9 cellular contexts compared by ENCODE assay signal in genomic region chrX:123450217-123450616, GRCh38.
DNase-seq lines count a peak whose midpoint lies in the region; ATAC-seq, FAIRE-seq and TF ChIP-seq lines count a peak whose summit lies in the region.
"Had no signal": no experiment of that assay in that cellular context is flagged by ENCODE, and none has a peak within 500 bp of the region (broad histone marks: within the 10 kb centered on the region; RNA-seq: fewer than 3 reads in every experiment).

No MANE protein-coding gene starts in this region.

- H3K79me2 ChIP-seq in keratinocyte (ENCODE audit: control insufficient read depth, insufficient read depth, low read length) = no peaks in the 10 kb centered on the region

- no peaks in the 10 kb centered on the region for H3K9me3 ChIP-seq in RWPE2 (ENCODE audit: severe bottlenecking)
- H3K9me3 ChIP-seq in keratinocyte (ENCODE audit: control insufficient read depth, low read depth, low read length) = no peaks in the 10 kb centered on the region

- H3K27me3 ChIP-seq in BJ (ENCODE audit: control insufficient read depth, insufficient read depth, low read length) (no peaks in the 10 kb centered on the region), RWPE2 (ENCODE audit: insufficient read depth, poor library complexity, severe bottlenecking) (no peaks in the 10 kb centered on the region), keratinocyte (ENCODE audit: control insufficient read depth, extremely low read depth, insufficient read depth, low read length) (no peaks in the 10 kb centered on the region)

- H3K36me3 ChIP-seq in BJ (ENCODE audit: control insufficient read depth, insufficient read depth, low read length) (no peaks in the 10 kb centered on the region), RWPE2 (ENCODE audit: low read depth) (no peaks in the 10 kb centered on the region), keratinocyte (ENCODE audit: control insufficient read depth in 2 of 2, extremely low read depth in 1 of 2, insufficient read depth in 2 of 2, low read length in 2 of 2) (no peaks in the 10 kb centered on the region)

- no peak overlapping the region for H2AFZ ChIP-seq in keratinocyte (ENCODE audit: control insufficient read depth, low read length)

- no peak for TF ChIP-seq POLR2A in GM12892 (IDR thresholded peaks at IDR 0.05; ENCODE audit: low read depth, low read length)

- H3K4me1 ChIP-seq in RWPE2 (ENCODE audit: insufficient read depth, poor library complexity, severe bottlenecking) = no peaks in the 10 kb centered on the region
- no peaks in the 10 kb centered on the region for H3K4me1 ChIP-seq in keratinocyte (ENCODE audit: control insufficient read depth, extremely low read depth, insufficient read depth, low read length)

- peak; percentile 38 for TF ChIP-seq CTCF in BJ (IDR thresholded peaks at IDR 0.05; ENCODE audit: insufficient read depth, low read depth, low read length)
- peak; percentile 34 for TF ChIP-seq CTCF in RWPE2 (IDR thresholded peaks at IDR 0.05; ENCODE audit: poor library complexity, severe bottlenecking)
- peak in 2 of 3 experiments; percentile 33 to 43 for TF ChIP-seq CTCF in keratinocyte (optimal IDR thresholded peaks at IDR 0.05 in 1 of 3, IDR thresholded peaks at IDR 0.05 in 1 of 3, conservative IDR thresholded peaks at IDR 0.05 in 1 of 3; ENCODE audit: extremely low read depth in 1 of 3, insufficient read depth in 2 of 3, low read length in 3 of 3)

- no peak overlapping the region for H3K4me2 ChIP-seq in keratinocyte (ENCODE audit: control insufficient read depth, extremely low read depth, insufficient read depth, low read depth, low read length)

- H3K27ac ChIP-seq in RWPE2 (ENCODE audit: poor library complexity, severe bottlenecking) (no peak overlapping the region), keratinocyte (ENCODE audit: control insufficient read depth, insufficient read depth, low read length) (no peak overlapping the region)

- POLR2A ChIA-PET in BJ (lab: Charles Lee) = no interaction called here

- no peak overlapping the region for H3K4me3 ChIP-seq in BJ (ENCODE audit: low read depth, low read length)
- H3K4me3 ChIP-seq in RWPE2 (ENCODE audit: severe bottlenecking) = no peak overlapping the region
- H3K4me3 ChIP-seq in keratinocyte (ENCODE audit: control insufficient read depth in 2 of 3, extremely low read depth in 1 of 3, insufficient read depth in 2 of 3, low read depth in 1 of 3, low read length in 3 of 3) = no peak overlapping the region

- no peak for ATAC-seq in RWPE2 (ENCODE audit: low read depth)
- ATAC-seq in HG03196 (IDR thresholded peaks at IDR 0.05; ENCODE audit: unreplicated experiment) = no peak
- no peak for ATAC-seq in HG03469 (IDR thresholded peaks at IDR 0.05; ENCODE audit: unreplicated experiment)
- ATAC-seq: T-cell had no signal

- dilution Hi-C loops in keratinocyte (cut with MboI; ENCODE audit: extremely low pct_ligation_motif_present, low sequenced_read_pairs) = no loop called here

- CTCF ChIA-PET in BJ (lab: Yijun Ruan, JAX) = interaction anchor here (0.6 to 1.2 kb wide), 4 partner anchors 9 to 217 kb away, joined by 3 read pairs; no protein-coding TSS in a partner anchor

- DNase-seq in BJ (ENCODE audit: low read depth) (no peak), GM12892 (ENCODE audit: insufficient read length) (no peak), RWPE2 (ENCODE audit: low spot score) (no peak), keratinocyte (ENCODE audit: low read depth, low spot score) (no peak), anterior cingulate cortex (lab: John Stamatoyannopoulos, UW) (no peak), germinal center (ENCODE audit: low spot score) (no peak)
- DNase-seq: T-cell had no signal

- H4K20me1 ChIP-seq in keratinocyte (ENCODE audit: control insufficient read depth, extremely low read depth, insufficient read depth, low read length) = no peaks in the 10 kb centered on the region

- no peaks in the 10 kb centered on the region for H3K9me1 ChIP-seq in keratinocyte (ENCODE audit: control insufficient read depth, extremely low read depth, insufficient read depth, low read length)

- no peak overlapping the region for H3K9ac ChIP-seq in keratinocyte (ENCODE audit: control insufficient read depth, extremely low read depth, insufficient read depth, low read length)

- FAIRE-seq in GM12892 (lab: Jason Lieb, UNC) (peak; percentile 56), keratinocyte (lab: Jason Lieb, UNC) (no peak)
